In the genomic region with DNA sequence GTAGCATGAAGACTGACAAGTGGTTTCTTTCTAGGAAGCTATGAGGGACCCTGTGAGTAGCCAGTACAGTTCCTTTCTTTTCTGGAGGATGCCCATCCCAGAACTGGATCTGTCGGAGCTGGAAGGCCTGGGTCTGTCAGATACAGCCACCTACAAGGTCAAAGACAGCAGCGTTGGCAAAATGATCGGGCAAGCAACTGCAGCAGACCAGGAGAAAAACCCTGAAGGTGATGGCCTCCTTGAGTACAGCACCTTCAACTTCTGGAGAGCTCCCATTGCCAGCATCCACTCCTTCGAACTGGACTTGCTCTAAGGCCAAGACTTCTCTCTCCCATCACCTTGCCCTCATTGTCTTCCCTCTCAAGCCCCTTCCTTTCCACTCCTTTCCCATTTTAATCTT, we compare ENCODE assay signal across 24 cellular contexts. TPM values are rescaled to one million over a fixed set of nuclear protein-coding genes. Genes with fewer than 3 reads are reported as not detected.
DNase-seq lines count a peak whose midpoint lies in the region; ATAC-seq and TF ChIP-seq lines count a peak whose summit lies in the region.
"Had no signal": no experiment of that assay in that cellular context is flagged by ENCODE, and none has a peak within 500 bp of the region (broad histone marks: within the 10 kb centered on the region; RNA-seq: fewer than 3 reads in every experiment).

No MANE protein-coding gene starts in this region.

- H3K4me1 ChIP-seq in Loucy (ENCODE audit: insufficient read depth, low read length, poor library complexity, severe bottlenecking) (peaks cover 50% of the 10 kb centered on the region), smooth muscle cell (ENCODE audit: low read depth) (peaks cover 7% of the 10 kb centered on the region)

- no peaks in the 10 kb centered on the region for H3K9me3 ChIP-seq in Loucy (ENCODE audit: insufficient read depth, low read depth, low read length)
- H3K9me3 ChIP-seq in smooth muscle cell (replicated peaks; ENCODE audit: low read depth), result no peaks in the 10 kb centered on the region
- H3K9me3 ChIP-seq: upper lobe of right lung had no signal

- no peak for ATAC-seq in HG03521 (IDR thresholded peaks at IDR 0.05; ENCODE audit: unreplicated experiment)
- ATAC-seq: upper lobe of right lung had no signal

- H3K4me3 ChIP-seq in Loucy (ENCODE audit: low read length, poor library complexity, severe bottlenecking) (peak overlapping the region; percentile 11), smooth muscle cell (no peak overlapping the region)
- H3K4me3 ChIP-seq: upper lobe of right lung had no signal

- DNase-seq in activated effector memory CD4-positive, alpha-beta T cell treated with anti-CD3 and anti-CD28 coated beads, Interleukin-2, amount 50 U/mL, for 16 hours, result peak; percentile 21
- DNase-seq in activated effector memory CD4-positive, alpha-beta T cell treated with Interleukin-2 at 50 U/mL for 16 hours, result no peak
- peak; percentile 2 for DNase-seq in medulla oblongata (ENCODE audit: extremely low spot score)
- no peak for DNase-seq in smooth muscle cell (lab: John Stamatoyannopoulos, UW; ENCODE audit: unreplicated experiment)
- no peak for DNase-seq in NCI-H187 treated with DMSO at 0.1 percent for 48 hours (lab: John Stamatoyannopoulos, UW)
- no peak for DNase-seq in HT-29 (ENCODE audit: low spot score)
- DNase-seq: activated CD4-positive, alpha-beta T cell treated with anti-CD3 and anti-CD28 coated beads, Interleukin-2, amount 10 ng/mL, durations not matched to agents 24 days and 14 days; activated T-cell treated with anti-CD3 and anti-CD28 coated beads, Interleukin-2, amount 50 U/mL, for 1 hour; DMS 273 treated with DMSO at 0.1 percent for 48 hours; hippocampal formation; immature natural killer cell; NCI-H1105; NCI-H187; NCI-H2171; NCI-H510A; nucleus accumbens; SIG-M5; stimulated activated CD4-positive, alpha-beta T cell treated with anti-CD3 and anti-CD28 coated beads, Interleukin-15, amount 100 ng/mL, for 24 hours; stimulated activated CD4-positive, alpha-beta T cell treated with anti-CD3 and anti-CD28 coated beads, Interleukin-4, amount 100 ng/mL, for 4 hours; substantia nigra; upper lobe of right lung; WERI-Rb-1 had no signal

- H3K27ac ChIP-seq in smooth muscle cell (ENCODE audit: low read depth), result peak overlapping the region; percentile 90
- H3K27ac ChIP-seq: upper lobe of right lung, WERI-Rb-1 had no signal

- TF ChIP-seq CTCF in Loucy (conservative IDR thresholded peaks at IDR 0.05; ENCODE audit: low read length), result no peak
- no peak for TF ChIP-seq CTCF in smooth muscle cell (IDR thresholded peaks at IDR 0.05; ENCODE audit: borderline replicate concordance, insufficient read depth, poor library complexity, severe bottlenecking)

- peaks cover 7% of the 10 kb centered on the region; the same call in 1 of the 2 replicates for H3F3A ChIP-seq in Loucy (ENCODE audit: low read depth)
- H3F3A ChIP-seq in smooth muscle cell (ENCODE audit: low read depth), result peaks cover 25% of the 10 kb centered on the region

- H3K4me2 ChIP-seq in Loucy (ENCODE audit: low read depth, low read length, poor library complexity, severe bottlenecking) (peak overlapping the region; percentile 68), smooth muscle cell (no peak overlapping the region)

- H3K27me3 ChIP-seq in Loucy (ENCODE audit: insufficient read depth, low read length, poor library complexity, severe bottlenecking) (no peaks in the 10 kb centered on the region), smooth muscle cell (ENCODE audit: low read depth) (no peaks in the 10 kb centered on the region)
- H3K27me3 ChIP-seq: upper lobe of right lung had no signal

- H4K20me1 ChIP-seq in Loucy (ENCODE audit: insufficient read depth, low read length, poor library complexity, severe bottlenecking) (peaks cover 10% of the 10 kb centered on the region), smooth muscle cell (ENCODE audit: low read depth) (peaks cover 27% of the 10 kb centered on the region)

- H3K79me2 ChIP-seq in Loucy (ENCODE audit: insufficient read depth, low read length), result peaks cover 84% of the 10 kb centered on the region
- H3K79me2 ChIP-seq in smooth muscle cell (ENCODE audit: low read depth), result peaks cover 73% of the 10 kb centered on the region

- H3K36me3 ChIP-seq in Loucy (ENCODE audit: insufficient read depth, low read length), result peaks cover 12% of the 10 kb centered on the region
- no peaks in the 10 kb centered on the region for H3K36me3 ChIP-seq in smooth muscle cell (ENCODE audit: low read depth)
- H3K36me3 ChIP-seq: upper lobe of right lung had no signal

- no peaks in the 10 kb centered on the region for H3K9me2 ChIP-seq in Loucy (replicated peaks; ENCODE audit: low read depth, low read length)

- peak overlapping the region; percentile 46 for H3K9ac ChIP-seq in Loucy (ENCODE audit: low read depth, low read length, poor library complexity, severe bottlenecking)
- no peak overlapping the region for H3K9ac ChIP-seq in smooth muscle cell (ENCODE audit: low read depth)

- H2AFZ ChIP-seq in Loucy (ENCODE audit: low read length) (no peak overlapping the region), smooth muscle cell (ENCODE audit: low read depth) (no peak overlapping the region)

- 100% methylated on average over 3 of the region's 4 CpGs for WGBS in smooth muscle cell (ENCODE audit: low lambda C conversion rate)

RNA-seq across cellular contexts. Expression of a gene that starts 3.4 kb away (rescaled TPM):
- 3.6 and 9.1 TPM in 2 replicates for total RNA-seq in smooth muscle cell
- 1.3 and 3.0 TPM in 2 replicates for polyA plus RNA-seq in smooth muscle cell
- total RNA-seq in HT-29 (2014; rRNA removed; shearing (Covaris generic)), result 4.6 and 6.1 TPM in 2 replicates

RNA-seq across cellular contexts. Expression of a gene that starts 7.0 kb away (rescaled TPM):
- total RNA-seq in smooth muscle cell, result 50.1 and 53.4 TPM in 2 replicates
- polyA plus RNA-seq in smooth muscle cell, result 73.2 and 74.2 TPM in 2 replicates
- total RNA-seq in HT-29 (2014; rRNA removed; shearing (Covaris generic)), result 0.73 and 1.5 TPM in 2 replicates

RNA-seq across cellular contexts. Expression of a gene that starts 7.8 kb away (rescaled TPM):
- total RNA-seq in smooth muscle cell, result 63.3 and 75.9 TPM in 2 replicates
- polyA plus RNA-seq in smooth muscle cell, result 15.2 and 20.8 TPM in 2 replicates
- 35.2 and 35.7 TPM in 2 replicates for total RNA-seq in HT-29 (2014; rRNA removed; shearing (Covaris generic))

RNA-seq across cellular contexts. Expression of a gene that starts 19.6 kb away (rescaled TPM):
- 1.2 and 1.6 TPM in 2 replicates for total RNA-seq in smooth muscle cell
- 4.4 and 8.0 TPM in 2 replicates for polyA plus RNA-seq in smooth muscle cell
- total RNA-seq in HT-29 (2014; rRNA removed; shearing (Covaris generic)), result 2.4 and 3.1 TPM in 2 replicates

RNA-seq across cellular contexts. Expression of a gene that starts 30.8 kb away (rescaled TPM):
- 5.3 and 5.6 TPM in 2 replicates for total RNA-seq in smooth muscle cell
- 0.93 and 1.2 TPM in 2 replicates for polyA plus RNA-seq in smooth muscle cell
- 0.18 and 0.28 TPM in 2 replicates for total RNA-seq in HT-29 (2014; rRNA removed; shearing (Covaris generic))

Comparison
In these comparisons a context has a peak if more than half of its experiments do, and no peak if none do; other contexts are left out.
1. DNase-seq: peak in activated effector memory CD4-positive, alpha-beta T cell treated with anti-CD3 and anti-CD28 coated beads, Interleukin-2, amount 50 U/mL, for 16 hours (single experiment) and medulla oblongata (single experiment); none in activated effector memory CD4-positive, alpha-beta T cell treated with Interleukin-2 at 50 U/mL for 16 hours (single experiment), smooth muscle cell (single experiment), NCI-H187 treated with DMSO at 0.1 percent for 48 hours (single experiment) and HT-29 (single experiment).
2. RNA of a gene that starts 7.0 kb away (total RNA-seq): 50.1 to 53.4 TPM in smooth muscle cell; 0.73 to 1.5 TPM in HT-29; every median in the first group is over 10 times any median in the second.